In the genomic region with DNA sequence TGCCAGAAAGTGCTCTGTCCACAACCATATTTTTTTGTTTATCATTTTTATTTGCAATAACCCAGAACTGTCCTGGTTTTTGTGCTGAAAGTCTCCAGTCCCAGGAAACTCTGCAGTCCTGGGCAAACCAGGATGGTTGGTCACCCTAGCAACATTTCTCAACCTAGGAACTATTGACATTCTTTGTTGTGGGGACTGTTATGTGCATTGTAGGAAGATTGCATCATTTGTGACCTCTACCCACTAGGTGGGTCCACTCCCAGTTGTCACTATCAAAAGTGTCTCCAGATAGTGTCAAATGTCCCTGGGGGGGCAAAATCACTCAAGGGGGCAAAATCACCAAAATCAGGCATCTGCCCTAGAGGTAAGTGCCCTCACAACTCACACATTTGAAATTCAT, we compare ENCODE assay signal across 16 cellular contexts.
"Had no signal": no experiment of that assay in that cellular context is flagged by ENCODE, and none has a peak within 500 bp of the region (broad histone marks: within the 10 kb centered on the region; RNA-seq: fewer than 3 reads in every experiment).

No MANE protein-coding gene starts in this region.

- H3K27me3 ChIP-seq: heart left ventricle, uterus had no signal

- H3K27ac ChIP-seq: heart left ventricle, parathyroid adenoma, thoracic aorta, uterus had no signal

- H3K9me3 Mint-ChIP-seq: activated T-helper 17 cell treated with anti-CD3 and anti-CD28 coated beads, Interleukin-2, amount 50 U/mL, for 72 hours; stimulated activated effector memory CD8-positive, alpha-beta T cell treated with anti-CD3 and anti-CD28 coated beads, Interleukin-12 subunit alpha, Interleukin-12 subunit beta, amount 100 ng/mL, for 72 hours had no signal

- H3K9ac ChIP-seq: parathyroid adenoma had no signal

- H2AFZ ChIP-seq: parathyroid adenoma had no signal

- DNase-seq: activated CD4-positive, alpha-beta T cell treated with anti-CD3 and anti-CD28 coated beads for 1 hour; activated CD4-positive, alpha-beta T cell treated with anti-CD3 and anti-CD28 coated beads, Interleukin-2, amount 50 U/mL, for 48 hours; activated naive CD4-positive, alpha-beta T cell treated with Interleukin-2 at 50 U/mL for 16 hours; anterior cingulate cortex; cerebellar nuclear complex; effector CD8-positive, alpha-beta T cell; heart left ventricle; mammary epithelial cell; naive B cell; retina; T-helper 9 cell; uterus had no signal

- H3K79me2 ChIP-seq: parathyroid adenoma had no signal

- H3K9me3 ChIP-seq: thoracic aorta, uterus had no signal

- H3K36me3 Mint-ChIP-seq: stimulated activated effector memory CD8-positive, alpha-beta T cell treated with anti-CD3 and anti-CD28 coated beads, Interleukin-12 subunit alpha, Interleukin-12 subunit beta, amount 100 ng/mL, for 72 hours had no signal

- H3K4me1 ChIP-seq: heart left ventricle, parathyroid adenoma, uterus had no signal

- H3K36me3 ChIP-seq: heart left ventricle, thoracic aorta, uterus had no signal

- H3K4me3 Mint-ChIP-seq: activated T-helper 17 cell treated with anti-CD3 and anti-CD28 coated beads, Interleukin-2, amount 50 U/mL, for 72 hours; naive B cell; stimulated activated effector memory CD8-positive, alpha-beta T cell treated with anti-CD3 and anti-CD28 coated beads, Interleukin-12 subunit alpha, Interleukin-12 subunit beta, amount 100 ng/mL, for 72 hours had no signal

- H3K4me3 ChIP-seq: heart left ventricle, thoracic aorta, uterus had no signal

- H3K4me1 Mint-ChIP-seq: activated T-helper 17 cell treated with anti-CD3 and anti-CD28 coated beads, Interleukin-2, amount 50 U/mL, for 72 hours; naive B cell; stimulated activated effector memory CD8-positive, alpha-beta T cell treated with anti-CD3 and anti-CD28 coated beads, Interleukin-12 subunit alpha, Interleukin-12 subunit beta, amount 100 ng/mL, for 72 hours had no signal

- H3K27ac Mint-ChIP-seq: activated T-helper 17 cell treated with anti-CD3 and anti-CD28 coated beads, Interleukin-2, amount 50 U/mL, for 72 hours; naive B cell; stimulated activated effector memory CD8-positive, alpha-beta T cell treated with anti-CD3 and anti-CD28 coated beads, Interleukin-12 subunit alpha, Interleukin-12 subunit beta, amount 100 ng/mL, for 72 hours had no signal

- ATAC-seq: activated T-helper 17 cell treated with anti-CD3 and anti-CD28 coated beads, Interleukin-2, amount 50 U/mL, for 72 hours; heart left ventricle; stimulated activated effector memory CD8-positive, alpha-beta T cell treated with anti-CD3 and anti-CD28 coated beads, Interleukin-12 subunit alpha, Interleukin-12 subunit beta, amount 100 ng/mL, for 72 hours had no signal
